Comparison of ENCODE assay signal across 8 cellular contexts in the genomic region with DNA sequence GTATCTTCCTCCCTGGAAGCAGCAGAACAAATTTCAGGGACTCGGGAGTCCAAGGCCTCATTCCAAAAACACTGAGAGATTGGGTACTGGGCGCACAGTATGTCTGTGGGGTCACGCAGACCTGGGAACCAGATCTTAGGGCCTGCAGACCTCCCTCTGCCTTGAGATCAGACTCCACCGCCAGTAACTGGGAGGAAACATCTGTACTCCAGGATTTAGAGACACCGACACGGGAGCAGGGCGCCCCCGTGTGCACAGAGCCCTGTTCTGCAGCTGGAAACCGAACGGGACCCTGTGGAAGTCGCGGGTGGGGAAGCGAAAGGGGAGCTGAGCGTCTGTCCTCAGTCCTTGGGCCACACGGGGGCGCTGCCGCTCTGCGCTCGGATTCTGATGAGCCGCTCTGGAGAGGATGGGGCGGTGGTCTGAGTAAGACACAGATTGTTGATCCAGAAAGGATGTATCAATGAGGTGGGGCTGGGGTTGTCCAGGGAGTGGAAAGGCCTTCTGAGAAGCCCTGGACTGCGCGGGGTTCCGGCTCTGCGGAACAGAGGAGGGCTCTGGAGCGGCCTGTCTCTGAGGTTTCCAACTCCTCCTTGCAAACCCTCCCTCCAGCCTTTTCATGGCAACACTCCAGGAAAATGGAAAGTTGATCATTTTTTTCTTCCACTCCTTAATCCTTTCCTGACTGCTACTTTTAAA. TPM values are rescaled to one million over a fixed set of nuclear protein-coding genes. Genes with fewer than 3 reads are reported as not detected.
DNase-seq lines count a peak whose midpoint lies in the region; ATAC-seq and TF ChIP-seq lines count a peak whose summit lies in the region.
"Not testable (repeated sequence)": the region's sequence is repeated elsewhere in the genome, so short reads cannot be mapped to it uniquely, and the experiment has no call there.

No MANE protein-coding gene starts in this region.

- not testable (repeated sequence) for H3K36me3 Mint-ChIP-seq in CD8-positive, alpha-beta T cell; activated naive CD4-positive, alpha-beta T cell treated with anti-CD3 and anti-CD28 coated beads, Interleukin-2, amount 50 U/mL, for 24 hours; natural killer cell

- POLR2A ChIA-PET in CD8-positive, alpha-beta T cell (lab: Charles Lee): interaction anchor here (0.6 to 2.1 kb wide), 8 partner anchors 10 to 145 kb away, joined by 3 to 6 read pairs (median 4); no protein-coding TSS in a partner anchor
- POLR2A ChIA-PET in HCT116 (lab: Charles Lee): not testable (repeated sequence)

- peaks cover 42% of the 10 kb centered on the region for H3K4me1 ChIP-seq in CD8-positive, alpha-beta T cell (ENCODE audit: insufficient read depth, low read length)
- H3K4me1 ChIP-seq in HCT116 (ENCODE audit: control insufficient read depth in 1 of 2, insufficient read depth in 2 of 2, low read length in 2 of 2): not testable (repeated sequence)

- not testable (repeated sequence) for H3K36me3 ChIP-seq in CD8-positive, alpha-beta T cell (ENCODE audit: insufficient read depth, low read length); HCT116 (ENCODE audit: control insufficient read depth in 1 of 2, insufficient read depth in 2 of 2, low read length in 2 of 2)

- peak; percentile 63 for TF ChIP-seq CTCF in CD8-positive, alpha-beta T cell (IDR thresholded peaks at IDR 0.05)
- TF ChIP-seq CTCF in HCT116 (IDR thresholded peaks at IDR 0.05 in 2 of 3, conservative IDR thresholded peaks at IDR 0.05 in 1 of 3; ENCODE audit: borderline replicate concordance in 1 of 3, insufficient read depth in 1 of 3, low read depth in 2 of 3, low read length in 2 of 3) (peak; percentile 95 to 98 (median 97)), foreskin fibroblast (IDR thresholded peaks at IDR 0.05; ENCODE audit: low read depth, low read length) (peak; percentile 83), natural killer cell (IDR thresholded peaks at IDR 0.05) (peak; percentile 69)

- not testable (repeated sequence) for H3K27ac Mint-ChIP-seq in CD8-positive, alpha-beta T cell; activated naive CD4-positive, alpha-beta T cell treated with anti-CD3 and anti-CD28 coated beads, Interleukin-2, amount 50 U/mL, for 24 hours; natural killer cell

- not testable (repeated sequence) for BruUV-seq in HCT116 (replicated peaks; lab: Mats Ljungman, UMichigan)

- H3K9me3 Mint-ChIP-seq in CD8-positive, alpha-beta T cell; activated naive CD4-positive, alpha-beta T cell treated with anti-CD3 and anti-CD28 coated beads, Interleukin-2, amount 50 U/mL, for 24 hours; natural killer cell: not testable (repeated sequence)

- TF ChIP-seq POLR2A in HCT116 (IDR thresholded peaks at IDR 0.05; ENCODE audit: borderline replicate concordance, extremely low read depth, insufficient read depth, insufficient read length): not testable (repeated sequence)

- not testable (repeated sequence) for H3K79me2 ChIP-seq in HCT116 (ENCODE audit: insufficient read depth, low read length)

- peaks cover 41% of the 10 kb centered on the region for H3K4me1 Mint-ChIP-seq in CD8-positive, alpha-beta T cell (ENCODE audit: low read depth)
- H3K4me1 Mint-ChIP-seq in activated naive CD4-positive, alpha-beta T cell treated with anti-CD3 and anti-CD28 coated beads, Interleukin-2, amount 50 U/mL, for 24 hours: peaks cover 48% of the 10 kb centered on the region
- H3K4me1 Mint-ChIP-seq in natural killer cell: peaks cover 41 to 43% of the 10 kb centered on the region in 2 donors

- H4K20me1 ChIP-seq in HCT116 (ENCODE audit: insufficient read depth): not testable (repeated sequence)

- peak overlapping the region; percentile 49 for H3K4me3 Mint-ChIP-seq in CD8-positive, alpha-beta T cell
- H3K4me3 Mint-ChIP-seq in activated naive CD4-positive, alpha-beta T cell treated with anti-CD3 and anti-CD28 coated beads, Interleukin-2, amount 50 U/mL, for 24 hours: peak overlapping the region; percentile 15
- H3K4me3 Mint-ChIP-seq in natural killer cell: peak overlapping the region; percentile 21

- RAD21 ChIA-PET in HCT116 (lab: Charles Lee; ENCODE audit: low non-redundant PET in 1 of 2, low total read pairs in 2 of 2, uncharacterized antibody in 2 of 2, unreplicated experiment in 2 of 2): not testable (repeated sequence)

- H2AFZ ChIP-seq in HCT116 (ENCODE audit: low read depth, low read length, poor library complexity, severe bottlenecking): not testable (repeated sequence)

- H3K9ac ChIP-seq in HCT116 (ENCODE audit: low read length): not testable (repeated sequence)

- H3K4me3 ChIP-seq in CD8-positive, alpha-beta T cell (ENCODE audit: low read depth, low read length): peak overlapping the region; percentile 41
- H3K4me3 ChIP-seq in HCT116 (replicated peaks in 1 of 2; ENCODE audit: low read depth in 1 of 2, low read length in 2 of 2); foreskin fibroblast (ENCODE audit: low read depth in 1 of 2, low read length in 2 of 2): not testable (repeated sequence)

- H3K27me3 Mint-ChIP-seq in CD8-positive, alpha-beta T cell (ENCODE audit: low read depth): peaks cover 68% of the 10 kb centered on the region
- H3K27me3 Mint-ChIP-seq in activated naive CD4-positive, alpha-beta T cell treated with anti-CD3 and anti-CD28 coated beads, Interleukin-2, amount 50 U/mL, for 24 hours: peaks cover 56% of the 10 kb centered on the region
- peaks cover 62 to 77% of the 10 kb centered on the region in 2 donors for H3K27me3 Mint-ChIP-seq in natural killer cell (ENCODE audit: low read depth in 2 of 2)

- H3K9me2 ChIP-seq in HCT116 (ENCODE audit: insufficient read depth): not testable (repeated sequence)

- peak; percentile 71 to 93 (median 85) for DNase-seq in CD8-positive, alpha-beta T cell
- DNase-seq in HCT116 (ENCODE audit: low read depth, low spot score) (peak; percentile 85), NCI-H2171 treated with DMSO at 0.1 percent for 48 hours (lab: John Stamatoyannopoulos, UW) (peak; percentile 66), T-helper 22 cell (ENCODE audit: low read depth) (peak; percentile 63), foreskin fibroblast (peak; percentile 70 to 92), natural killer cell (peak; percentile 84)
- peak; percentile 70 to 71 for DNase-seq in stimulated activated CD8-positive, alpha-beta memory T cell treated with anti-CD3 and anti-CD28 coated beads, Interleukin-15, amount 100 ng/mL, for 48 hours (ENCODE audit: low read depth in 2 of 2)

- CTCF ChIA-PET in CD8-positive, alpha-beta T cell (lab: Charles Lee): interaction anchor here (0.6 to 6.8 kb wide), 32 partner anchors 12 to 585 kb away, joined by 3 to 74 read pairs (median 4); partner anchors contain the start of gene FLOT1
- CTCF ChIA-PET in HCT116 (lab: Charles Lee): interaction anchor here (0.7 to 1.3 kb wide), 31 partner anchors 10 to 649 kb away, joined by 3 to 12 read pairs (median 4); partner anchors contain the start of genes PPP1R10 and TRIM39

- TF ChIP-seq RAD21 in HCT116 (IDR thresholded peaks at IDR 0.05; ENCODE audit: low read depth): peak; percentile 90

- H3K9me3 ChIP-seq in CD8-positive, alpha-beta T cell (ENCODE audit: low read length); HCT116 (ENCODE audit: control insufficient read depth in 1 of 2, insufficient read depth in 1 of 2, low read depth in 1 of 2, low read length in 2 of 2): not testable (repeated sequence)

- ATAC-seq in CD8-positive, alpha-beta T cell: peak; percentile 83
- ATAC-seq in HCT116: peak; percentile 99
- peak; percentile 79 to 85 (median 79) for ATAC-seq in natural killer cell

- peak overlapping the region; percentile 27 for H3K4me2 ChIP-seq in HCT116 (ENCODE audit: low read length)

- H3K27me3 ChIP-seq in CD8-positive, alpha-beta T cell (ENCODE audit: insufficient read depth, low read length): peaks cover 37% of the 10 kb centered on the region
- H3K27me3 ChIP-seq in HCT116 (ENCODE audit: insufficient read depth, low read length): not testable (repeated sequence)

- not testable (repeated sequence) for H3K27ac ChIP-seq in CD8-positive, alpha-beta T cell (ENCODE audit: low read depth, low read length); HCT116 (ENCODE audit: low read depth, low read length)

- intact Hi-C loops in CD8-positive, alpha-beta T cell (cut with DNase I, micrococcal nuclease): loop anchor here (1.0 to 10.0 kb wide), 7 partner anchors 27 to 631 kb away; partner anchors contain the start of gene DHX16 (in 1 of the 2)
- intact Hi-C loops in HCT116 (cut with micrococcal nuclease): loop anchor here (1.0 to 5.0 kb wide), 3 partner anchors 42 to 236 kb away; no protein-coding TSS in a partner anchor
- intact Hi-C loops in natural killer cell (cut with micrococcal nuclease): not testable (repeated sequence)

TF ChIP-seq in HCT116, 20 proteins besides CTCF, POLR2A, EP300 and RAD21:
- peak; percentile 38 for TF ChIP-seq YY1 (IDR thresholded peaks at IDR 0.05; ENCODE audit: extremely low read depth, insufficient replicate concordance, low read depth, low read length)
TF ChIP-seq in HCT116: peak in this region for 1; not testable (repeated sequence) for 19.

RNA-seq across cellular contexts. Expression of gene HLA-E, which starts 35.7 kb away (rescaled TPM):
- 1,000 to 10,000 TPM; 1,266 to 1,281 TPM for total RNA-seq in CD8-positive, alpha-beta T cell
- total RNA-seq in HCT116 (2021; ENCODE audit: unreplicated experiment): 108 TPM
- 130 and 147 TPM in 2 replicates for polyA plus RNA-seq in HCT116 (2012)
- total RNA-seq in natural killer cell: 1,000 to 10,000 TPM; 1,807 to 2,048 (median 1,904) TPM

Comparison
In these comparisons a context has a peak if more than half of its experiments do, and no peak if none do; other contexts are left out.
1. RNA of gene HLA-E, which starts 35.7 kb away (total RNA-seq): 1,807 to 2,048 TPM in natural killer cell and 1,266 to 1,281 TPM in CD8-positive, alpha-beta T cell; 108 TPM in HCT116 (single experiment); every median in the first group is over 10 times any median in the second.
2. Peak in every context shown above with its lines, with median percentiles within 50 percentile points of each other: ATAC-seq, DNase-seq, H3K4me3 Mint-ChIP-seq and CTCF ChIP-seq.